Comparison of ENCODE assay signal across 1 cellular context in the genomic region with DNA sequence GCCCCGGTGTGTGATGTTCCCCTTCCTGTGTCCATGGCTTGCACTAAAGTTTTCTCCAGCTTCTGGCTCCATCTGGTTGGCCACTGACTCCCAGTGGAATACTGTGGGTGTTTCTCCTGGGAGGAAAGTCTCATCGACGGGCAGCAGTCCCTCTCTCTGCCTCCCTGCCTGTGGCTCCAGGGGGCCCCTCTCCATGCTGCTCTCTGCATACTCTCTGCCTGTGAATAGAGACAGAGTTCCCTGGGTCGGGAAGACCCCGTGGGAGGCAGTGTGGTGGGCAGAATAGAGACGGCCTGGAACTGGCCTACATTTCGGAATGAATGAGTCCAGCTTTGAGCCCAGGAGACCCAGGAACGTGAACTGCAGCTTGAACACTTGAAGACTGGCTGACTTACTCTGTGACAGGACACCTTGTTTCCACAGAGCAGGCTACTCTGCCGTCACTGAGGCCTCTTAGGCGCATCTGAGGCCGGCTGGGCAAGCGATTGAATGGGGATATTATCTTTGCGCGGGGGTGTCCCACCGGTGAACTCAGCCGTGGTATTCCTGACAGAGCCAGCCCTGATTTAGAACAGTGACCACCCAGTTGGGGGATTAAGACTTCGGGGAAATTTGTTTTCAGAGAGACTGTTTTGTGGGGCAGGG.
TF ChIP-seq lines count a peak whose summit lies in the region.

No MANE protein-coding gene starts in this region.

TF ChIP-seq in GM23338, 12 proteins besides CTCF, POLR2A, EP300 and RAD21 (continued from another document):
- TF ChIP-seq, protein P1, sequence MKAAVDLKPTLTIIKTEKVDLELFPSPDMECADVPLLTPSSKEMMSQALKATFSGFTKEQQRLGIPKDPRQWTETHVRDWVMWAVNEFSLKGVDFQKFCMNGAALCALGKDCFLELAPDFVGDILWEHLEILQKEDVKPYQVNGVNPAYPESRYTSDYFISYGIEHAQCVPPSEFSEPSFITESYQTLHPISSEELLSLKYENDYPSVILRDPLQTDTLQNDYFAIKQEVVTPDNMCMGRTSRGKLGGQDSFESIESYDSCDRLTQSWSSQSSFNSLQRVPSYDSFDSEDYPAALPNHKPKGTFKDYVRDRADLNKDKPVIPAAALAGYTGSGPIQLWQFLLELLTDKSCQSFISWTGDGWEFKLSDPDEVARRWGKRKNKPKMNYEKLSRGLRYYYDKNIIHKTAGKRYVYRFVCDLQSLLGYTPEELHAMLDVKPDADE (IDR thresholded peaks at IDR 0.05) = no peak
- no peak for TF ChIP-seq EZH2phosphoT487 (IDR thresholded peaks at IDR 0.05; ENCODE audit: unreplicated experiment)
